26 cellular contexts compared by ENCODE assay signal in the genomic region with DNA sequence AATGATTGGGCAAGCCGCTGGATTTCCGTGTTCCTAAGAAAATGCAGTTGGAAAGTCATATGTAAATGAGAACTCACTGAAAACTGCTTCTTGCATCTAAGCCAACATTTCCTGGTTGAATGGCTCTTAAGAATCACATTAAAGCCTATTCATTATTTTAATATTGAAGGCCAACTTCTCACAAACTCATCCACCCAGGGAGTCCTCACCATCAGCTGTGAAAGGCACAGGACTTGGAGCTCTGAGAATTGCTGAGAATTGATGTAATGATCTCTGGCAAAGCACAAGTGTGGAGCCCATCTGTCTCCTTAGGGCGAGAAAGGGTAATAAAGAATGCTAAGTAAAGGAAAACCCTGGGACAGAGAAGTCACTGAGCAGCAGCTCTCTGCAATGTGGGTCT. TPM values are rescaled to one million over a fixed set of nuclear protein-coding genes. Genes with fewer than 3 reads are reported as not detected.
DNase-seq lines count a peak whose midpoint lies in the region; ATAC-seq, FAIRE-seq and TF ChIP-seq lines count a peak whose summit lies in the region.
"Had no signal": no experiment of that assay in that cellular context is flagged by ENCODE, and none has a peak within 500 bp of the region (broad histone marks: within the 10 kb centered on the region; RNA-seq: fewer than 3 reads in every experiment).

No MANE protein-coding gene starts in this region.

- no peak overlapping the region for H3K4ac ChIP-seq in mesendoderm (ENCODE audit: low read depth, low read length)

- peaks cover 3% of the 10 kb centered on the region for H3K4me1 ChIP-seq in mesendoderm (ENCODE audit: control insufficient read depth, low read depth, low read length)

- H3K23ac ChIP-seq in mesendoderm (ENCODE audit: low read length) = no peak overlapping the region

- H3K27ac ChIP-seq in mesendoderm (ENCODE audit: low read depth, low read length) = no peak overlapping the region
- H3K27ac ChIP-seq: heart left ventricle, KMS-11, transverse colon had no signal

- H4K8ac ChIP-seq in mesendoderm (ENCODE audit: low read depth, low read length) = no peak overlapping the region

- no peak overlapping the region for H3K9ac ChIP-seq in mesendoderm (ENCODE audit: low read length)
- H3K9ac ChIP-seq: KMS-11 had no signal

- H4K5ac ChIP-seq in mesendoderm (ENCODE audit: low read length) = no peak overlapping the region

- H3K79me1 ChIP-seq in mesendoderm (ENCODE audit: low read length) = no peaks in the 10 kb centered on the region

- H2AK5ac ChIP-seq in mesendoderm (ENCODE audit: low read length) = no peak overlapping the region

- no peak for TF ChIP-seq POLR2A in GM12891 (IDR thresholded peaks at IDR 0.05; ENCODE audit: low read depth, low read length)

- no peak overlapping the region for H3K18ac ChIP-seq in mesendoderm (ENCODE audit: low read length)

- DNase-seq in activated naive CD8-positive, alpha-beta T cell treated with anti-CD3 and anti-CD28 coated beads for 36 hours = no peak
- DNase-seq in activated naive CD8-positive, alpha-beta T cell treated with anti-CD3 and anti-CD28 coated beads, Interleukin-2, amount 50 U/mL, for 24 hours = no peak
- DNase-seq in mesendoderm (no peak), GM12891 (ENCODE audit: insufficient read length, low spot score) (no peak), GOT3 (lab: John Stamatoyannopoulos, UW) (no peak), SKM-1 (lab: John Stamatoyannopoulos, UW; ENCODE audit: unreplicated experiment) (no peak), CD1c-positive myeloid dendritic cell (ENCODE audit: extremely low spot score) (no peak)
- DNase-seq: activated CD4-positive, alpha-beta T cell treated with anti-CD3 and anti-CD28 coated beads, Interleukin-2, amount 50 U/mL, for 1 hour; activated naive CD4-positive, alpha-beta T cell treated with anti-CD3 and anti-CD28 coated beads, Interleukin-2, amount 50 U/mL, for 16 hours; aorta; heart left ventricle; NCI-H146; NCI-H82; OCI-M1; stimulated activated CD8-positive, alpha-beta memory T cell treated with anti-CD3 and anti-CD28 coated beads, Interleukin-4, amount 100 ng/mL, for 48 hours; transverse colon had no signal

- TF ChIP-seq CTCF in brain (conservative IDR thresholded peaks at IDR 0.05) = no peak

- peak overlapping the region; percentile 21 for H3K27ac Mint-ChIP-seq in activated naive CD8-positive, alpha-beta T cell treated with anti-CD3 and anti-CD28 coated beads for 36 hours
- H3K27ac Mint-ChIP-seq in activated naive CD8-positive, alpha-beta T cell treated with anti-CD3 and anti-CD28 coated beads, Interleukin-2, amount 50 U/mL, for 24 hours = no peak overlapping the region
- H3K27ac Mint-ChIP-seq in brain = peak overlapping the region; percentile 43 to 94 (median 74)
- H3K27ac Mint-ChIP-seq: activated T-helper 1 cell treated with anti-CD3 and anti-CD28 coated beads, Interleukin-12 subunit alpha, Interleukin-12 subunit beta, Interleukin-2, Interleukin-4 antibody, amounts not matched to agents 30 ng/mL and 10 ng/mL and 1 ng/mL, durations not matched to agents 14 hours and 24 hours and 36 hours; B cell; natural killer cell treated with Interleukin-12 subunit alpha and Interleukin-12 subunit beta and Interleukin-15 and Interleukin-18, amount 100 ng/mL, for 72 hours; WTC11 had no signal

- no peak for ATAC-seq in activated naive CD8-positive, alpha-beta T cell treated with anti-CD3 and anti-CD28 coated beads, Interleukin-2, amount 50 U/mL, for 24 hours
- ATAC-seq: heart left ventricle; left lobe of liver; natural killer cell treated with Interleukin-12 subunit alpha and Interleukin-12 subunit beta and Interleukin-15 and Interleukin-18, amount 100 ng/mL, for 72 hours; WTC11 had no signal

- no peaks in the 10 kb centered on the region for H3K36me3 ChIP-seq in mesendoderm (ENCODE audit: control insufficient read depth, insufficient read depth, low read length)
- H3K36me3 ChIP-seq: heart left ventricle, transverse colon had no signal

- no CpG with 5 or more reads among the region's 3 CpGs for WGBS in mesendoderm (ENCODE audit: extremely low coverage, insufficient coverage, low lambda C conversion rate)

- no peak overlapping the region for H2BK5ac ChIP-seq in mesendoderm (ENCODE audit: low read length)

- H3K36me3 Mint-ChIP-seq in activated naive CD8-positive, alpha-beta T cell treated with anti-CD3 and anti-CD28 coated beads for 36 hours = no peaks in the 10 kb centered on the region
- no peaks in the 10 kb centered on the region for H3K36me3 Mint-ChIP-seq in activated naive CD8-positive, alpha-beta T cell treated with anti-CD3 and anti-CD28 coated beads, Interleukin-2, amount 50 U/mL, for 24 hours (ENCODE audit: low read depth)
- H3K36me3 Mint-ChIP-seq in brain = no peaks in the 10 kb centered on the region
- H3K36me3 Mint-ChIP-seq: natural killer cell treated with Interleukin-12 subunit alpha and Interleukin-12 subunit beta and Interleukin-15 and Interleukin-18, amount 100 ng/mL, for 72 hours; WTC11 had no signal

- H3K27me3 Mint-ChIP-seq in activated naive CD8-positive, alpha-beta T cell treated with anti-CD3 and anti-CD28 coated beads for 36 hours = peaks cover 11% of the 10 kb centered on the region
- H3K27me3 Mint-ChIP-seq in activated naive CD8-positive, alpha-beta T cell treated with anti-CD3 and anti-CD28 coated beads, Interleukin-2, amount 50 U/mL, for 24 hours = peaks cover 6% of the 10 kb centered on the region
- peaks cover 2% of the 10 kb centered on the region for H3K27me3 Mint-ChIP-seq in brain
- H3K27me3 Mint-ChIP-seq: B cell had no signal

- H3K4me3 ChIP-seq in mesendoderm (ENCODE audit: low read length) = no peak overlapping the region
- H3K4me3 ChIP-seq: heart left ventricle, transverse colon had no signal

- H2BK15ac ChIP-seq in mesendoderm (replicated peaks; ENCODE audit: low read depth) = peak overlapping the region; percentile 86

- H3K4me3 Mint-ChIP-seq in activated naive CD8-positive, alpha-beta T cell treated with anti-CD3 and anti-CD28 coated beads for 36 hours = no peak overlapping the region
- no peak overlapping the region for H3K4me3 Mint-ChIP-seq in activated naive CD8-positive, alpha-beta T cell treated with anti-CD3 and anti-CD28 coated beads, Interleukin-2, amount 50 U/mL, for 24 hours
- H3K4me3 Mint-ChIP-seq in brain = peak overlapping the region in 4 of 5 experiments; percentile 14 to 66 (median 29)
- H3K4me3 Mint-ChIP-seq: activated T-helper 1 cell treated with anti-CD3 and anti-CD28 coated beads, Interleukin-12 subunit alpha, Interleukin-12 subunit beta, Interleukin-2, Interleukin-4 antibody, amounts not matched to agents 30 ng/mL and 10 ng/mL and 1 ng/mL, durations not matched to agents 14 hours and 24 hours and 36 hours; B cell; central memory CD8-positive, alpha-beta T cell; natural killer cell treated with Interleukin-12 subunit alpha and Interleukin-12 subunit beta and Interleukin-15 and Interleukin-18, amount 100 ng/mL, for 72 hours; WTC11 had no signal

- no peaks in the 10 kb centered on the region for H3K9me3 Mint-ChIP-seq in activated naive CD8-positive, alpha-beta T cell treated with anti-CD3 and anti-CD28 coated beads for 36 hours
- H3K9me3 Mint-ChIP-seq in activated naive CD8-positive, alpha-beta T cell treated with anti-CD3 and anti-CD28 coated beads, Interleukin-2, amount 50 U/mL, for 24 hours = no peaks in the 10 kb centered on the region
- H3K9me3 Mint-ChIP-seq in brain = peaks cover 9 to 19% (median 13%) of the 10 kb centered on the region in 5 experiments
- H3K9me3 Mint-ChIP-seq: activated T-helper 1 cell treated with anti-CD3 and anti-CD28 coated beads, Interleukin-12 subunit alpha, Interleukin-12 subunit beta, Interleukin-2, Interleukin-4 antibody, amounts not matched to agents 30 ng/mL and 10 ng/mL and 1 ng/mL, durations not matched to agents 14 hours and 24 hours and 36 hours; central memory CD8-positive, alpha-beta T cell; natural killer cell treated with Interleukin-12 subunit alpha and Interleukin-12 subunit beta and Interleukin-15 and Interleukin-18, amount 100 ng/mL, for 72 hours had no signal

- no peaks in the 10 kb centered on the region for H3K79me2 ChIP-seq in mesendoderm (ENCODE audit: control insufficient read depth, insufficient read depth, low read length)

- H3K4me1 Mint-ChIP-seq in activated naive CD8-positive, alpha-beta T cell treated with anti-CD3 and anti-CD28 coated beads for 36 hours = peaks cover 2% of the 10 kb centered on the region
- H3K4me1 Mint-ChIP-seq in activated naive CD8-positive, alpha-beta T cell treated with anti-CD3 and anti-CD28 coated beads, Interleukin-2, amount 50 U/mL, for 24 hours = peaks cover 6% of the 10 kb centered on the region
- peaks cover 69% of the 10 kb centered on the region for H3K4me1 Mint-ChIP-seq in brain
- H3K4me1 Mint-ChIP-seq: central memory CD8-positive, alpha-beta T cell had no signal

- H2BK120ac ChIP-seq in mesendoderm (ENCODE audit: low read depth, low read length) = no peak overlapping the region

- no peak for FAIRE-seq in GM12891 (lab: Jason Lieb, UNC)
- FAIRE-seq: A204.1 had no signal

- no peak overlapping the region for H3K4me2 ChIP-seq in mesendoderm (ENCODE audit: low read length)
- H3K4me2 ChIP-seq: KMS-11 had no signal

- no peak overlapping the region for H3K56ac ChIP-seq in mesendoderm (ENCODE audit: low read length)

- H3K27me3 ChIP-seq in mesendoderm (ENCODE audit: insufficient read depth, low read length, poor library complexity) = no peaks in the 10 kb centered on the region
- H3K27me3 ChIP-seq: heart left ventricle, transverse colon had no signal

TF ChIP-seq in GM12891, 5 proteins besides CTCF, POLR2A, EP300 and RAD21:
- TF ChIP-seq POU2F2 (IDR thresholded peaks at IDR 0.05; ENCODE audit: low read depth, low read length) (no peak), POLR2AphosphoS5 (IDR thresholded peaks at IDR 0.05; ENCODE audit: low read depth, low read length) (no peak), SPI1 (IDR thresholded peaks at IDR 0.05; ENCODE audit: low read depth, low read length) (no peak), PAX5 (IDR thresholded peaks at IDR 0.05; ENCODE audit: insufficient read depth, low read length, severe bottlenecking) (no peak), TAF1 (IDR thresholded peaks at IDR 0.05; ENCODE audit: low read depth, low read length) (no peak)

RNA-seq across cellular contexts. Expression of a gene that starts 55.9 kb away (rescaled TPM):
- not detected for total RNA-seq in activated naive CD8-positive, alpha-beta T cell treated with anti-CD3 and anti-CD28 coated beads for 36 hours
- 36.8 TPM for polyA plus RNA-seq in brain (ENCODE audit: insufficient read depth, low read depth, low replicate concordance)
- 34.5 TPM for polyA plus RNA-seq in mesendoderm (2013, experiment 1 of 2)
- polyA plus RNA-seq in mesendoderm (2013, experiment 2 of 2) = 34.9 TPM
- not detected for polyA plus RNA-seq in GM12891 (2012; ENCODE audit: low read depth, missing spikeins)
- total RNA-seq: activated T-helper 1 cell treated with anti-CD3 and anti-CD28 coated beads, Interleukin-12 subunit alpha, Interleukin-12 subunit beta, Interleukin-2, Interleukin-4 antibody, amounts not matched to agents 30 ng/mL and 10 ng/mL and 1 ng/mL, durations not matched to agents 14 hours and 24 hours and 36 hours; dermis microvascular lymphatic vessel endothelial cell; natural killer cell treated with Interleukin-12 subunit alpha and Interleukin-12 subunit beta and Interleukin-15 and Interleukin-18, amount 100 ng/mL, for 72 hours had no signal

Comparison
In these comparisons a context has a peak if more than half of its experiments do, and no peak if none do; other contexts are left out.
1. H3K4me3 Mint-ChIP-seq: peak in brain (4 of 5); none in activated naive CD8-positive, alpha-beta T cell treated with anti-CD3 and anti-CD28 coated beads for 36 hours (single experiment) and activated naive CD8-positive, alpha-beta T cell treated with anti-CD3 and anti-CD28 coated beads, Interleukin-2, amount 50 U/mL, for 24 hours (single experiment).